1 cellular context compared by ENCODE assay signal in the genomic region with DNA sequence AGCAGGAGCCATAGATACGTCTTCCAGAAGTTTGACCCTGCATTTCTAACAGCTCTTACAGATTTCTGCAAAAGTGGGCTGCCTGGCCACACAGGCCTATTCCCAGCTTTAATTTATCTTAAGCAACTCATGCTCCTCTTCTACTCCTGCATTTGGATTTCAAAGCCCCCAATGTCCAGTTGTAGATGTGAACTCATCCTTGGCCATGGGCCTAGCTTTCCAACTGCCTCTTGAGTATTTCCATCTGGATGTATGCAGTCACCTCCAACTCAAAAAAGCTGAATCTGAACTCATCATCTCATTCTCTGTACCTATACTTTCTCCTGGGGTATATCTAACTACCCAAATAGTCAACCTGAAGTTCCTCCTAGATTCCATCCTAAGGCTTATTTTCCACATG.
TF ChIP-seq lines count a peak whose summit lies in the region.

No MANE protein-coding gene starts in this region.

TF ChIP-seq in IMR-90, 13 proteins besides CTCF, POLR2A, EP300 and RAD21 (continued from another document):
- TF ChIP-seq, protein P1, sequence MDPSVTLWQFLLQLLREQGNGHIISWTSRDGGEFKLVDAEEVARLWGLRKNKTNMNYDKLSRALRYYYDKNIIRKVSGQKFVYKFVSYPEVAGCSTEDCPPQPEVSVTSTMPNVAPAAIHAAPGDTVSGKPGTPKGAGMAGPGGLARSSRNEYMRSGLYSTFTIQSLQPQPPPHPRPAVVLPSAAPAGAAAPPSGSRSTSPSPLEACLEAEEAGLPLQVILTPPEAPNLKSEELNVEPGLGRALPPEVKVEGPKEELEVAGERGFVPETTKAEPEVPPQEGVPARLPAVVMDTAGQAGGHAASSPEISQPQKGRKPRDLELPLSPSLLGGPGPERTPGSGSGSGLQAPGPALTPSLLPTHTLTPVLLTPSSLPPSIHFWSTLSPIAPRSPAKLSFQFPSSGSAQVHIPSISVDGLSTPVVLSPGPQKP (IDR thresholded peaks at IDR 0.05; ENCODE audit: borderline replicate concordance, low read depth, low read length), result no peak
- no peak for TF ChIP-seq NFE2L2 (IDR thresholded peaks at IDR 0.05; ENCODE audit: low read depth, low read length)
- no peak for TF ChIP-seq CHD1 (IDR thresholded peaks at IDR 0.05; ENCODE audit: low read depth, low read length)
